Comparison of ENCODE assay signal across 25 cellular contexts in genomic region chr10:111117528-111118277, GRCh38. TPM values are rescaled to one million over a fixed set of nuclear protein-coding genes. Genes with fewer than 3 reads are reported as not detected.
"Had no signal": no experiment of that assay in that cellular context is flagged by ENCODE, and none has a peak within 500 bp of the region (broad histone marks: within the 10 kb centered on the region; RNA-seq: fewer than 3 reads in every experiment).

No MANE protein-coding gene starts in this region.

- H3K27ac ChIP-seq: ascending aorta, cardiac muscle cell, foreskin keratinocyte, left ventricle myocardium inferior, spleen, testis, transverse colon had no signal

- H3K4me1 Mint-ChIP-seq: brain, neural crest cell, WTC11 had no signal

- H3K36me3 Mint-ChIP-seq: activated naive CD4-positive, alpha-beta T cell treated with anti-CD3 and anti-CD28 coated beads, Interleukin-2, amount 10 ng/mL, durations not matched to agents 7 days and 5 days; activated naive CD8-positive, alpha-beta T cell treated with anti-CD3 and anti-CD28 coated beads, Interleukin-2, amount 10 ng/mL, durations not matched to agents 7 days and 5 days; brain; WTC11 had no signal

- DNase-seq: activated CD4-positive, alpha-beta memory T cell treated with anti-CD3 and anti-CD28 coated beads, Interleukin-2, amount 10 ng/mL, durations not matched to agents 7 days and 5 days; activated CD4-positive, alpha-beta T cell treated with anti-CD3 and anti-CD28 coated beads for 1 hour; activated CD4-positive, alpha-beta T cell treated with anti-CD3 and anti-CD28 coated beads, Interleukin-2, amount 10 ng/mL, durations not matched to agents 7 days and 5 days; activated gamma-delta T cell; activated naive CD4-positive, alpha-beta T cell treated with anti-CD3 and anti-CD28 coated beads, Interleukin-2, amount 10 ng/mL, durations not matched to agents 7 days and 5 days; activated naive CD8-positive, alpha-beta T cell treated with anti-CD3 and anti-CD28 coated beads, Interleukin-2, amount 10 ng/mL, durations not matched to agents 7 days and 5 days; foreskin keratinocyte; left ventricle myocardium inferior; naive thymus-derived CD4-positive, alpha-beta T cell; nucleus accumbens; right cardiac atrium; spleen; stimulated activated naive CD4-positive, alpha-beta T cell treated with Interleukin-2 at 50 U/mL for 16 hours; T-helper 17 cell; T1000; testis had no signal

- H3K4me3 Mint-ChIP-seq: activated CD4-positive, alpha-beta memory T cell treated with anti-CD3 and anti-CD28 coated beads, Interleukin-2, amount 10 ng/mL, durations not matched to agents 7 days and 5 days; activated CD4-positive, alpha-beta T cell treated with anti-CD3 and anti-CD28 coated beads, Interleukin-2, amount 10 ng/mL, durations not matched to agents 7 days and 5 days; activated naive CD4-positive, alpha-beta T cell treated with anti-CD3 and anti-CD28 coated beads, Interleukin-2, amount 10 ng/mL, durations not matched to agents 7 days and 5 days; activated naive CD8-positive, alpha-beta T cell treated with anti-CD3 and anti-CD28 coated beads, Interleukin-2, amount 10 ng/mL, durations not matched to agents 7 days and 5 days; brain; naive thymus-derived CD4-positive, alpha-beta T cell; neural crest cell; T-helper 17 cell; WTC11 had no signal

- ATAC-seq: esophagus mucosa; foreskin keratinocyte; naive thymus-derived CD4-positive, alpha-beta T cell; right cardiac atrium; SK-N-SH treated with all-trans-retinoic acid at 6 μM for 48 hours; T-helper 17 cell; WTC11 had no signal

- H3K4me3 ChIP-seq: ascending aorta, cardiac muscle cell, left ventricle myocardium inferior, lung, spleen, testis, transverse colon had no signal

- H3K9me3 Mint-ChIP-seq: activated CD4-positive, alpha-beta memory T cell treated with anti-CD3 and anti-CD28 coated beads, Interleukin-2, amount 10 ng/mL, durations not matched to agents 7 days and 5 days; activated naive CD4-positive, alpha-beta T cell treated with anti-CD3 and anti-CD28 coated beads, Interleukin-2, amount 10 ng/mL, durations not matched to agents 7 days and 5 days; activated naive CD8-positive, alpha-beta T cell treated with anti-CD3 and anti-CD28 coated beads, Interleukin-2, amount 10 ng/mL, durations not matched to agents 7 days and 5 days had no signal

- H3K27ac Mint-ChIP-seq: activated CD4-positive, alpha-beta memory T cell treated with anti-CD3 and anti-CD28 coated beads, Interleukin-2, amount 10 ng/mL, durations not matched to agents 7 days and 5 days; activated CD4-positive, alpha-beta T cell treated with anti-CD3 and anti-CD28 coated beads, Interleukin-2, amount 10 ng/mL, durations not matched to agents 7 days and 5 days; activated naive CD4-positive, alpha-beta T cell treated with anti-CD3 and anti-CD28 coated beads, Interleukin-2, amount 10 ng/mL, durations not matched to agents 7 days and 5 days; activated naive CD8-positive, alpha-beta T cell treated with anti-CD3 and anti-CD28 coated beads, Interleukin-2, amount 10 ng/mL, durations not matched to agents 7 days and 5 days; brain; naive thymus-derived CD4-positive, alpha-beta T cell; T-helper 17 cell; WTC11 had no signal

RNA-seq across cellular contexts. Expression of gene ADRA2A, which starts 40.9 kb away (rescaled TPM):
- total RNA-seq: activated CD4-positive, alpha-beta memory T cell treated with anti-CD3 and anti-CD28 coated beads, Interleukin-2, amount 10 ng/mL, durations not matched to agents 7 days and 5 days; activated CD4-positive, alpha-beta T cell treated with anti-CD3 and anti-CD28 coated beads, Interleukin-2, amount 10 ng/mL, durations not matched to agents 7 days and 5 days; activated naive CD8-positive, alpha-beta T cell treated with anti-CD3 and anti-CD28 coated beads, Interleukin-2, amount 10 ng/mL, durations not matched to agents 7 days and 5 days; foreskin keratinocyte had no signal
- polyA plus RNA-seq: cardiac muscle cell; foreskin keratinocyte; naive thymus-derived CD4-positive, alpha-beta T cell had no signal
